2 cellular contexts compared by ENCODE assay signal in the genomic region with DNA sequence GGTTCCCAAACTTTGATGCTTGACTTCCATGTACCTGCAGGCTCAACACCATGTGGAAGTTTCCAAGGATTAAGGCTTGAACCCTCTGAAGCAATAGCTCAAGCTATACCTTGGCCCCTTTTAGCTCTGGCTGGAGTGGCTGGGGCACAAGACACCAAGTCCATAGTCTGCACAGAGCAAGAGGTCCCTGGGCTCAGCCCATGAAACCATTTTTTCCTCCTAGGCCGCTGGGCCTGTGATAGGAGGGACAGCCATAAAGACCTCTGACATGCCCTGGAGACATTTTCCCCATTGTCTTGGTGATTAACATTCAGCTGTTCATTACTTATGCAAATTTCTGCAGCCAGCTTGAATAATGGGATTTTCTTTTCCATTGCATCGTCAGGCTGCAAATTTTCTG.
TF ChIP-seq lines count a peak whose summit lies in the region.

No MANE protein-coding gene starts in this region.

TF ChIP-seq in HepG2, 621 proteins besides CTCF, POLR2A, EP300 and RAD21:
- TF ChIP-seq ZNF232 (CRISPR knock-in tag; IDR thresholded peaks at IDR 0.05; ENCODE audit: borderline replicate concordance) (no peak), ZFP36 (IDR thresholded peaks at IDR 0.05; ENCODE audit: borderline replicate concordance, low read depth, low read length, partially characterized antibody) (peak; percentile 49), CENPX (CRISPR knock-in tag; IDR thresholded peaks at IDR 0.05) (no peak), MXI1 (IDR thresholded peaks at IDR 0.05; ENCODE audit: borderline replicate concordance, low read depth, low read length) (no peak)

TF ChIP-seq in K562, 482 proteins besides CTCF, POLR2A, EP300 and RAD21 (continues in another document):
- TF ChIP-seq, protein P1, sequence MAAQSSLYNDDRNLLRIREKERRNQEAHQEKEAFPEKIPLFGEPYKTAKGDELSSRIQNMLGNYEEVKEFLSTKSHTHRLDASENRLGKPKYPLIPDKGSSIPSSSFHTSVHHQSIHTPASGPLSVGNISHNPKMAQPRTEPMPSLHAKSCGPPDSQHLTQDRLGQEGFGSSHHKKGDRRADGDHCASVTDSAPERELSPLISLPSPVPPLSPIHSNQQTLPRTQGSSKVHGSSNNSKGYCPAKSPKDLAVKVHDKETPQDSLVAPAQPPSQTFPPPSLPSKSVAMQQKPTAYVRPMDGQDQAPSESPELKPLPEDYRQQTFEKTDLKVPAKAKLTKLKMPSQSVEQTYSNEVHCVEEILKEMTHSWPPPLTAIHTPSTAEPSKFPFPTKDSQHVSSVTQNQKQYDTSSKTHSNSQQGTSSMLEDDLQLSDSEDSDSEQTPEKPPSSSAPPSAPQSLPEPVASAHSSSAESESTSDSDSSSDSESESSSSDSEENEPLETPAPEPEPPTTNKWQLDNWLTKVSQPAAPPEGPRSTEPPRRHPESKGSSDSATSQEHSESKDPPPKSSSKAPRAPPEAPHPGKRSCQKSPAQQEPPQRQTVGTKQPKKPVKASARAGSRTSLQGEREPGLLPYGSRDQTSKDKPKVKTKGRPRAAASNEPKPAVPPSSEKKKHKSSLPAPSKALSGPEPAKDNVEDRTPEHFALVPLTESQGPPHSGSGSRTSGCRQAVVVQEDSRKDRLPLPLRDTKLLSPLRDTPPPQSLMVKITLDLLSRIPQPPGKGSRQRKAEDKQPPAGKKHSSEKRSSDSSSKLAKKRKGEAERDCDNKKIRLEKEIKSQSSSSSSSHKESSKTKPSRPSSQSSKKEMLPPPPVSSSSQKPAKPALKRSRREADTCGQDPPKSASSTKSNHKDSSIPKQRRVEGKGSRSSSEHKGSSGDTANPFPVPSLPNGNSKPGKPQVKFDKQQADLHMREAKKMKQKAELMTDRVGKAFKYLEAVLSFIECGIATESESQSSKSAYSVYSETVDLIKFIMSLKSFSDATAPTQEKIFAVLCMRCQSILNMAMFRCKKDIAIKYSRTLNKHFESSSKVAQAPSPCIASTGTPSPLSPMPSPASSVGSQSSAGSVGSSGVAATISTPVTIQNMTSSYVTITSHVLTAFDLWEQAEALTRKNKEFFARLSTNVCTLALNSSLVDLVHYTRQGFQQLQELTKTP (IDR thresholded peaks at IDR 0.05; ENCODE audit: low read depth in 1 of 2, partially characterized antibody in 2 of 2), result no peak
- TF ChIP-seq CEBPZ (IDR thresholded peaks at IDR 0.05; ENCODE audit: borderline replicate concordance, low read depth, low read length) (peak; percentile 39; the same call in 1 of the 2 replicates), PTRF (tag; IDR thresholded peaks at IDR 0.05) (no peak), NFIC (IDR thresholded peaks at IDR 0.05) (no peak), HDAC8 (tag; IDR thresholded peaks at IDR 0.05) (no peak), HMGN3 (IDR thresholded peaks at IDR 0.05; ENCODE audit: borderline replicate concordance, extremely low read depth, insufficient read length, low read depth, low read length) (no peak), ZNF764 (CRISPR knock-in tag; IDR thresholded peaks at IDR 0.05; ENCODE audit: low read depth) (no peak), KHSRP (IDR thresholded peaks at IDR 0.05) (no peak), SRSF7 (optimal IDR thresholded peaks at IDR 0.05; ENCODE audit: low read depth, low read length) (no peak), MYNN (IDR thresholded peaks at IDR 0.05) (no peak), MYNN (CRISPR knock-in tag; IDR thresholded peaks at IDR 0.05) (no peak), HDGF (IDR thresholded peaks at IDR 0.05) (no peak), ZFP36 (IDR thresholded peaks at IDR 0.05; ENCODE audit: low read depth, low read length, partially characterized antibody) (peak; percentile 85), ARHGAP35 (IDR thresholded peaks at IDR 0.05; ENCODE audit: partially characterized antibody) (no peak), WHSC1 (IDR thresholded peaks at IDR 0.05; ENCODE audit: low read length) (no peak), CAMTA2 (CRISPR knock-in tag; conservative IDR thresholded peaks at IDR 0.05) (no peak), JUNB (CRISPR knock-in tag; conservative IDR thresholded peaks at IDR 0.05) (no peak), PHB2 (IDR thresholded peaks at IDR 0.05; ENCODE audit: low read depth) (no peak)
- TF ChIP-seq, protein P2, sequence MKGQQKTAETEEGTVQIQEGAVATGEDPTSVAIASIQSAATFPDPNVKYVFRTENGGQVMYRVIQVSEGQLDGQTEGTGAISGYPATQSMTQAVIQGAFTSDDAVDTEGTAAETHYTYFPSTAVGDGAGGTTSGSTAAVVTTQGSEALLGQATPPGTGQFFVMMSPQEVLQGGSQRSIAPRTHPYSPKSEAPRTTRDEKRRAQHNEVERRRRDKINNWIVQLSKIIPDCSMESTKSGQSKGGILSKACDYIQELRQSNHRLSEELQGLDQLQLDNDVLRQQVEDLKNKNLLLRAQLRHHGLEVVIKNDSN (CRISPR knock-in tag; IDR thresholded peaks at IDR 0.05), result no peak
- TF ChIP-seq, protein P3, sequence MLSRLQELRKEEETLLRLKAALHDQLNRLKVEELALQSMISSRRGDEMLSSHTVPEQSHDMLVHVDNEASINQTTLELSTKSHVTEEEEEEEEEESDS (CRISPR knock-in tag; IDR thresholded peaks at IDR 0.05), result no peak
- TF ChIP-seq, protein P4, sequence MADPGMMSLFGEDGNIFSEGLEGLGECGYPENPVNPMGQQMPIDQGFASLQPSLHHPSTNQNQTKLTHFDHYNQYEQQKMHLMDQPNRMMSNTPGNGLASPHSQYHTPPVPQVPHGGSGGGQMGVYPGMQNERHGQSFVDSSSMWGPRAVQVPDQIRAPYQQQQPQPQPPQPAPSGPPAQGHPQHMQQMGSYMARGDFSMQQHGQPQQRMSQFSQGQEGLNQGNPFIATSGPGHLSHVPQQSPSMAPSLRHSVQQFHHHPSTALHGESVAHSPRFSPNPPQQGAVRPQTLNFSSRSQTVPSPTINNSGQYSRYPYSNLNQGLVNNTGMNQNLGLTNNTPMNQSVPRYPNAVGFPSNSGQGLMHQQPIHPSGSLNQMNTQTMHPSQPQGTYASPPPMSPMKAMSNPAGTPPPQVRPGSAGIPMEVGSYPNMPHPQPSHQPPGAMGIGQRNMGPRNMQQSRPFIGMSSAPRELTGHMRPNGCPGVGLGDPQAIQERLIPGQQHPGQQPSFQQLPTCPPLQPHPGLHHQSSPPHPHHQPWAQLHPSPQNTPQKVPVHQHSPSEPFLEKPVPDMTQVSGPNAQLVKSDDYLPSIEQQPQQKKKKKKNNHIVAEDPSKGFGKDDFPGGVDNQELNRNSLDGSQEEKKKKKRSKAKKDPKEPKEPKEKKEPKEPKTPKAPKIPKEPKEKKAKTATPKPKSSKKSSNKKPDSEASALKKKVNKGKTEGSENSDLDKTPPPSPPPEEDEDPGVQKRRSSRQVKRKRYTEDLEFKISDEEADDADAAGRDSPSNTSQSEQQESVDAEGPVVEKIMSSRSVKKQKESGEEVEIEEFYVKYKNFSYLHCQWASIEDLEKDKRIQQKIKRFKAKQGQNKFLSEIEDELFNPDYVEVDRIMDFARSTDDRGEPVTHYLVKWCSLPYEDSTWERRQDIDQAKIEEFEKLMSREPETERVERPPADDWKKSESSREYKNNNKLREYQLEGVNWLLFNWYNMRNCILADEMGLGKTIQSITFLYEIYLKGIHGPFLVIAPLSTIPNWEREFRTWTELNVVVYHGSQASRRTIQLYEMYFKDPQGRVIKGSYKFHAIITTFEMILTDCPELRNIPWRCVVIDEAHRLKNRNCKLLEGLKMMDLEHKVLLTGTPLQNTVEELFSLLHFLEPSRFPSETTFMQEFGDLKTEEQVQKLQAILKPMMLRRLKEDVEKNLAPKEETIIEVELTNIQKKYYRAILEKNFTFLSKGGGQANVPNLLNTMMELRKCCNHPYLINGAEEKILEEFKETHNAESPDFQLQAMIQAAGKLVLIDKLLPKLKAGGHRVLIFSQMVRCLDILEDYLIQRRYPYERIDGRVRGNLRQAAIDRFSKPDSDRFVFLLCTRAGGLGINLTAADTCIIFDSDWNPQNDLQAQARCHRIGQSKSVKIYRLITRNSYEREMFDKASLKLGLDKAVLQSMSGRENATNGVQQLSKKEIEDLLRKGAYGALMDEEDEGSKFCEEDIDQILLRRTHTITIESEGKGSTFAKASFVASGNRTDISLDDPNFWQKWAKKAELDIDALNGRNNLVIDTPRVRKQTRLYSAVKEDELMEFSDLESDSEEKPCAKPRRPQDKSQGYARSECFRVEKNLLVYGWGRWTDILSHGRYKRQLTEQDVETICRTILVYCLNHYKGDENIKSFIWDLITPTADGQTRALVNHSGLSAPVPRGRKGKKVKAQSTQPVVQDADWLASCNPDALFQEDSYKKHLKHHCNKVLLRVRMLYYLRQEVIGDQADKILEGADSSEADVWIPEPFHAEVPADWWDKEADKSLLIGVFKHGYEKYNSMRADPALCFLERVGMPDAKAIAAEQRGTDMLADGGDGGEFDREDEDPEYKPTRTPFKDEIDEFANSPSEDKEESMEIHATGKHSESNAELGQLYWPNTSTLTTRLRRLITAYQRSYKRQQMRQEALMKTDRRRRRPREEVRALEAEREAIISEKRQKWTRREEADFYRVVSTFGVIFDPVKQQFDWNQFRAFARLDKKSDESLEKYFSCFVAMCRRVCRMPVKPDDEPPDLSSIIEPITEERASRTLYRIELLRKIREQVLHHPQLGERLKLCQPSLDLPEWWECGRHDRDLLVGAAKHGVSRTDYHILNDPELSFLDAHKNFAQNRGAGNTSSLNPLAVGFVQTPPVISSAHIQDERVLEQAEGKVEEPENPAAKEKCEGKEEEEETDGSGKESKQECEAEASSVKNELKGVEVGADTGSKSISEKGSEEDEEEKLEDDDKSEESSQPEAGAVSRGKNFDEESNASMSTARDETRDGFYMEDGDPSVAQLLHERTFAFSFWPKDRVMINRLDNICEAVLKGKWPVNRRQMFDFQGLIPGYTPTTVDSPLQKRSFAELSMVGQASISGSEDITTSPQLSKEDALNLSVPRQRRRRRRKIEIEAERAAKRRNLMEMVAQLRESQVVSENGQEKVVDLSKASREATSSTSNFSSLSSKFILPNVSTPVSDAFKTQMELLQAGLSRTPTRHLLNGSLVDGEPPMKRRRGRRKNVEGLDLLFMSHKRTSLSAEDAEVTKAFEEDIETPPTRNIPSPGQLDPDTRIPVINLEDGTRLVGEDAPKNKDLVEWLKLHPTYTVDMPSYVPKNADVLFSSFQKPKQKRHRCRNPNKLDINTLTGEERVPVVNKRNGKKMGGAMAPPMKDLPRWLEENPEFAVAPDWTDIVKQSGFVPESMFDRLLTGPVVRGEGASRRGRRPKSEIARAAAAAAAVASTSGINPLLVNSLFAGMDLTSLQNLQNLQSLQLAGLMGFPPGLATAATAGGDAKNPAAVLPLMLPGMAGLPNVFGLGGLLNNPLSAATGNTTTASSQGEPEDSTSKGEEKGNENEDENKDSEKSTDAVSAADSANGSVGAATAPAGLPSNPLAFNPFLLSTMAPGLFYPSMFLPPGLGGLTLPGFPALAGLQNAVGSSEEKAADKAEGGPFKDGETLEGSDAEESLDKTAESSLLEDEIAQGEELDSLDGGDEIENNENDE (IDR thresholded peaks at IDR 0.05; ENCODE audit: low read depth, low read length), result no peak
- TF ChIP-seq, protein P5, sequence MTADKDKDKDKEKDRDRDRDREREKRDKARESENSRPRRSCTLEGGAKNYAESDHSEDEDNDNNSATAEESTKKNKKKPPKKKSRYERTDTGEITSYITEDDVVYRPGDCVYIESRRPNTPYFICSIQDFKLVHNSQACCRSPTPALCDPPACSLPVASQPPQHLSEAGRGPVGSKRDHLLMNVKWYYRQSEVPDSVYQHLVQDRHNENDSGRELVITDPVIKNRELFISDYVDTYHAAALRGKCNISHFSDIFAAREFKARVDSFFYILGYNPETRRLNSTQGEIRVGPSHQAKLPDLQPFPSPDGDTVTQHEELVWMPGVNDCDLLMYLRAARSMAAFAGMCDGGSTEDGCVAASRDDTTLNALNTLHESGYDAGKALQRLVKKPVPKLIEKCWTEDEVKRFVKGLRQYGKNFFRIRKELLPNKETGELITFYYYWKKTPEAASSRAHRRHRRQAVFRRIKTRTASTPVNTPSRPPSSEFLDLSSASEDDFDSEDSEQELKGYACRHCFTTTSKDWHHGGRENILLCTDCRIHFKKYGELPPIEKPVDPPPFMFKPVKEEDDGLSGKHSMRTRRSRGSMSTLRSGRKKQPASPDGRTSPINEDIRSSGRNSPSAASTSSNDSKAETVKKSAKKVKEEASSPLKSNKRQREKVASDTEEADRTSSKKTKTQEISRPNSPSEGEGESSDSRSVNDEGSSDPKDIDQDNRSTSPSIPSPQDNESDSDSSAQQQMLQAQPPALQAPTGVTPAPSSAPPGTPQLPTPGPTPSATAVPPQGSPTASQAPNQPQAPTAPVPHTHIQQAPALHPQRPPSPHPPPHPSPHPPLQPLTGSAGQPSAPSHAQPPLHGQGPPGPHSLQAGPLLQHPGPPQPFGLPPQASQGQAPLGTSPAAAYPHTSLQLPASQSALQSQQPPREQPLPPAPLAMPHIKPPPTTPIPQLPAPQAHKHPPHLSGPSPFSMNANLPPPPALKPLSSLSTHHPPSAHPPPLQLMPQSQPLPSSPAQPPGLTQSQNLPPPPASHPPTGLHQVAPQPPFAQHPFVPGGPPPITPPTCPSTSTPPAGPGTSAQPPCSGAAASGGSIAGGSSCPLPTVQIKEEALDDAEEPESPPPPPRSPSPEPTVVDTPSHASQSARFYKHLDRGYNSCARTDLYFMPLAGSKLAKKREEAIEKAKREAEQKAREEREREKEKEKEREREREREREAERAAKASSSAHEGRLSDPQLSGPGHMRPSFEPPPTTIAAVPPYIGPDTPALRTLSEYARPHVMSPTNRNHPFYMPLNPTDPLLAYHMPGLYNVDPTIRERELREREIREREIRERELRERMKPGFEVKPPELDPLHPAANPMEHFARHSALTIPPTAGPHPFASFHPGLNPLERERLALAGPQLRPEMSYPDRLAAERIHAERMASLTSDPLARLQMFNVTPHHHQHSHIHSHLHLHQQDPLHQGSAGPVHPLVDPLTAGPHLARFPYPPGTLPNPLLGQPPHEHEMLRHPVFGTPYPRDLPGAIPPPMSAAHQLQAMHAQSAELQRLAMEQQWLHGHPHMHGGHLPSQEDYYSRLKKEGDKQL (CRISPR knock-in tag; IDR thresholded peaks at IDR 0.05; ENCODE audit: borderline replicate concordance), result no peak
